23 cellular contexts compared by ENCODE assay signal in the genomic region with DNA sequence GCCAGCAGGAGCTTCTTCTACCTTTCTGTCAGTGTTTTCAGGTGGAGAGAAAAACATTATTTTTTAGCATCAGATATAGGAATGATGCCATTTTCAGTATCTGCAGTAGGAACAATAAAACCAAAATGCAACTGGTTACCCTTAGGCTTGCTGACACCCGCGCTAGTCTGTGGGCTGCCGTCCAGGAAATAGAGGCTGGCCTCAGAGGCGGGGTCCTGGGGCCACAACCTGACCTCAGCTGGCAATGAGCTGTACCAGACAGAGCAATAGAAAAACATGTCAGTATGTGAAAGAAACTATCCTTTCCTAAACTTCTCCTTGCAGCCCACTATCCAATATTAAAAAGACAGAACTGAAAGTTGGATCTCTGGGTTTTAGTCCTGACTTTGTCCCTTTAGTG. TPM values are rescaled to one million over a fixed set of nuclear protein-coding genes. Genes with fewer than 3 reads are reported as not detected.
"Had no signal": no experiment of that assay in that cellular context is flagged by ENCODE, and none has a peak within 500 bp of the region (broad histone marks: within the 10 kb centered on the region; RNA-seq: fewer than 3 reads in every experiment).

No MANE protein-coding gene starts in this region.

- H3K9me3 Mint-ChIP-seq: activated B cell treated with CpG ODN at 0.5 μM for 24 hours; activated naive CD4-positive, alpha-beta T cell treated with anti-CD3 and anti-CD28 coated beads, Interleukin-2, amount 10 ng/mL, durations not matched to agents 7 days and 5 days; dendritic cell treated with granulocyte-macrophage colony-stimulating factor and Interleukin-4, amounts not matched to agents 40 ng/mL and 50 ng/mL, for 4 days; stimulated activated effector memory CD8-positive, alpha-beta T cell treated with anti-CD3 and anti-CD28 coated beads, Interleukin-12 subunit alpha, Interleukin-12 subunit beta, amount 100 ng/mL, for 72 hours; stimulated activated naive CD8-positive, alpha-beta T cell treated with anti-CD3 and anti-CD28 coated beads, Interleukin-15, amount 100 ng/mL, for 72 hours had no signal

- H3K27ac ChIP-seq: body of pancreas, left ventricle myocardium inferior, right lobe of liver, skin epidermis, tibial artery had no signal

- H3K9me3 ChIP-seq: body of pancreas, right lobe of liver had no signal

- H3K36me3 Mint-ChIP-seq: activated naive CD4-positive, alpha-beta T cell treated with anti-CD3 and anti-CD28 coated beads, Interleukin-2, amount 10 ng/mL, durations not matched to agents 7 days and 5 days; stimulated activated effector memory CD8-positive, alpha-beta T cell treated with anti-CD3 and anti-CD28 coated beads, Interleukin-12 subunit alpha, Interleukin-12 subunit beta, amount 100 ng/mL, for 72 hours had no signal

- H3K27me3 ChIP-seq: body of pancreas, tibial artery had no signal

- H3K4me3 Mint-ChIP-seq: activated B cell treated with CpG ODN at 0.5 μM for 24 hours; activated CD4-positive, alpha-beta T cell treated with anti-CD3 and anti-CD28 coated beads for 36 hours; activated naive CD4-positive, alpha-beta T cell treated with anti-CD3 and anti-CD28 coated beads, Interleukin-2, amount 10 ng/mL, durations not matched to agents 7 days and 5 days; dendritic cell treated with granulocyte-macrophage colony-stimulating factor and Interleukin-4, amounts not matched to agents 40 ng/mL and 50 ng/mL, for 4 days; naive thymus-derived CD4-positive, alpha-beta T cell; neural crest cell; stimulated activated effector memory CD8-positive, alpha-beta T cell treated with anti-CD3 and anti-CD28 coated beads, Interleukin-12 subunit alpha, Interleukin-12 subunit beta, amount 100 ng/mL, for 72 hours; stimulated activated naive CD8-positive, alpha-beta T cell treated with anti-CD3 and anti-CD28 coated beads, Interleukin-15, amount 100 ng/mL, for 72 hours had no signal

- H3K4me1 Mint-ChIP-seq: activated B cell treated with CpG ODN at 0.5 μM for 24 hours; stimulated activated effector memory CD8-positive, alpha-beta T cell treated with anti-CD3 and anti-CD28 coated beads, Interleukin-12 subunit alpha, Interleukin-12 subunit beta, amount 100 ng/mL, for 72 hours had no signal

- DNase-seq: activated B cell treated with CpG ODN at 0.5 μM for 24 hours; activated CD4-positive, alpha-beta T cell treated with anti-CD3 and anti-CD28 coated beads for 36 hours; activated CD4-positive, alpha-beta T cell treated with anti-CD3 and anti-CD28 coated beads, Interleukin-2, amount 50 U/mL, for 4 hours; activated effector memory CD4-positive, alpha-beta T cell treated with anti-CD3 and anti-CD28 coated beads, Interleukin-2, amount 50 U/mL, for 16 hours; activated naive CD4-positive, alpha-beta T cell treated with anti-CD3 and anti-CD28 coated beads, Interleukin-2, amount 10 ng/mL, durations not matched to agents 7 days and 5 days; anterior cingulate cortex; body of pancreas; effector CD4-positive, alpha-beta T cell; erythroblast; foreskin fibroblast; left ventricle myocardium inferior; naive thymus-derived CD4-positive, alpha-beta T cell; occipital lobe; right lobe of liver; stimulated activated CD4-positive, alpha-beta T cell treated with anti-CD3 and anti-CD28 coated beads, Interleukin-2, amount 100 ng/mL, for 24 hours; stimulated activated naive CD8-positive, alpha-beta T cell treated with anti-CD3 and anti-CD28 coated beads, Interleukin-15, amount 100 ng/mL, for 72 hours; T1000; tibial artery had no signal

- H3K36me3 ChIP-seq: left ventricle myocardium inferior, right lobe of liver, tibial artery had no signal

- H3K4me3 ChIP-seq: body of pancreas, left ventricle myocardium inferior, right lobe of liver, skin epidermis, tibial artery had no signal

- H3K27ac Mint-ChIP-seq: activated B cell treated with CpG ODN at 0.5 μM for 24 hours; activated CD4-positive, alpha-beta T cell treated with anti-CD3 and anti-CD28 coated beads for 36 hours; activated naive CD4-positive, alpha-beta T cell treated with anti-CD3 and anti-CD28 coated beads, Interleukin-2, amount 10 ng/mL, durations not matched to agents 7 days and 5 days; dendritic cell treated with granulocyte-macrophage colony-stimulating factor and Interleukin-4, amounts not matched to agents 40 ng/mL and 50 ng/mL, for 4 days; naive thymus-derived CD4-positive, alpha-beta T cell; stimulated activated effector memory CD8-positive, alpha-beta T cell treated with anti-CD3 and anti-CD28 coated beads, Interleukin-12 subunit alpha, Interleukin-12 subunit beta, amount 100 ng/mL, for 72 hours; stimulated activated naive CD8-positive, alpha-beta T cell treated with anti-CD3 and anti-CD28 coated beads, Interleukin-15, amount 100 ng/mL, for 72 hours had no signal

- ATAC-seq: activated CD4-positive, alpha-beta T cell treated with anti-CD3 and anti-CD28 coated beads for 36 hours; body of pancreas; naive thymus-derived CD4-positive, alpha-beta T cell; right lobe of liver; stimulated activated effector memory CD8-positive, alpha-beta T cell treated with anti-CD3 and anti-CD28 coated beads, Interleukin-12 subunit alpha, Interleukin-12 subunit beta, amount 100 ng/mL, for 72 hours; stimulated activated naive CD8-positive, alpha-beta T cell treated with anti-CD3 and anti-CD28 coated beads, Interleukin-15, amount 100 ng/mL, for 72 hours had no signal

RNA-seq across cellular contexts. Expression of gene ST6GAL2, which starts 4.6 kb away (rescaled TPM):
- total RNA-seq: activated B cell treated with CpG ODN at 0.5 μM for 24 hours; activated CD4-positive, alpha-beta T cell treated with anti-CD3 and anti-CD28 coated beads for 36 hours; fibroblast of lung; naive thymus-derived CD4-positive, alpha-beta T cell had no signal
- polyA plus RNA-seq: fibroblast of lung; naive thymus-derived CD4-positive, alpha-beta T cell had no signal
